ENCODE assay signal across 3 cellular contexts in the genomic region with DNA sequence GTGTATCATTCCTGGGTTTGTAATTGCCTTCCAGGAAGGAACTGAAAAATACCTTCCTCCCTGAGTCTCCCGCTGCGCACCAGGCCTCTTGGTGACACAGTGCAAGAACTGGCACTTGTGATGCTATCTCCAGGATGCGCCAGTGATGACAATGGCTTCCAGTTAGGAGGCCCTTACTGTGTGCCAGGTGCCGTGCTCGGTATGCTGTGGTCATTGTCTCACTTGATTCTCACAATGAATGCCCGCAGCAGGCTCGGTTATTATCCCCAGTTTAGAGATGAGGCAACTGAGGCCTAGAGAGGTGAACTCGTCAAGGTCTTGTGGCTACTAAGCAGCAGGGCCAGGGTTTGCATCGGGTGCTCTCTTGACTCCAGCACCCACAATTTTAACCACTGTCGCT.
"Had no signal": no experiment of that assay in that cellular context is flagged by ENCODE, and none has a peak within 500 bp of the region (broad histone marks: within the 10 kb centered on the region; RNA-seq: fewer than 3 reads in every experiment).

No MANE protein-coding gene starts in this region.

- DNase-seq: GDM1, GF-D8 had no signal

- H3K4me3 ChIP-seq: GM12878 had no signal

- ATAC-seq: GM12878 had no signal
